Comparison of ENCODE assay signal across 1 cellular context in genomic region chr3:187669675-187670504, GRCh38.
TF ChIP-seq lines count a peak whose summit lies in the region.

SST (minus strand) TSS chr3:187670394; CDS start chr3:187670291, 103 bp downstream.

TF ChIP-seq in HepG2, 621 proteins besides CTCF, POLR2A, EP300 and RAD21 (continued from another document and continues in another):
- TF ChIP-seq ZNF780A (CRISPR knock-in tag; IDR thresholded peaks at IDR 0.05): peak; percentile 78
- TF ChIP-seq PLSCR1 (CRISPR knock-in tag; IDR thresholded peaks at IDR 0.05; ENCODE audit: borderline replicate concordance): peak; percentile 95; the same call in 1 of the 2 replicates
- no peak for TF ChIP-seq SRF (IDR thresholded peaks at IDR 0.05; ENCODE audit: low read depth, low read length)
- TF ChIP-seq ZBTB7A (CRISPR knock-in tag; IDR thresholded peaks at IDR 0.05): peak; percentile 72; the same call in 1 of the 2 replicates
- peak; percentile 35; the same call in 1 of the 2 replicates for TF ChIP-seq ZNF556 (CRISPR knock-in tag; IDR thresholded peaks at IDR 0.05; ENCODE audit: borderline replicate concordance)
- TF ChIP-seq ZNF749 (CRISPR knock-in tag; IDR thresholded peaks at IDR 0.05; ENCODE audit: borderline replicate concordance): peak; percentile 76; the same call in 1 of the 2 replicates
- peak; percentile 93 for TF ChIP-seq ZNF563 (CRISPR knock-in tag; IDR thresholded peaks at IDR 0.05)
- TF ChIP-seq ZNF510 (CRISPR knock-in tag; IDR thresholded peaks at IDR 0.05; ENCODE audit: low read depth): 0 out of 2 replicates have a peak, but pooled peaks have one; percentile 53
- TF ChIP-seq MLLT10 (CRISPR knock-in tag; IDR thresholded peaks at IDR 0.05): peak; percentile 87
- TF ChIP-seq ZFP91 (CRISPR knock-in tag; IDR thresholded peaks at IDR 0.05; ENCODE audit: borderline replicate concordance): peak; percentile 29; the same call in 1 of the 2 replicates
- TF ChIP-seq MAFF (IDR thresholded peaks at IDR 0.05; ENCODE audit: low read depth, low read length): no peak
- TF ChIP-seq KAT8 (CRISPR knock-in tag; IDR thresholded peaks at IDR 0.05): peak; percentile 80
- no peak for TF ChIP-seq ZFP62 (CRISPR knock-in tag; IDR thresholded peaks at IDR 0.05)
- peak; percentile 97 for TF ChIP-seq KDM4B (CRISPR knock-in tag; IDR thresholded peaks at IDR 0.05)
- TF ChIP-seq ZNF274 (CRISPR knock-in tag; IDR thresholded peaks at IDR 0.05): peak; percentile 86
- peak; percentile 95; the same call in 1 of the 2 replicates for TF ChIP-seq ZNF160 (CRISPR knock-in tag; IDR thresholded peaks at IDR 0.05)
- no peak for TF ChIP-seq AGO2 (optimal IDR thresholded peaks at IDR 0.05; ENCODE audit: low read depth, low read length)
- peak; percentile 95 for TF ChIP-seq GLI4 (CRISPR knock-in tag; IDR thresholded peaks at IDR 0.05; ENCODE audit: borderline replicate concordance)
- no peak for TF ChIP-seq ZNF362 (CRISPR knock-in tag; IDR thresholded peaks at IDR 0.05; ENCODE audit: borderline replicate concordance)
- peak; percentile 95 for TF ChIP-seq FOXM1 (CRISPR knock-in tag; IDR thresholded peaks at IDR 0.05)
- TF ChIP-seq GABPB1 (CRISPR knock-in tag; IDR thresholded peaks at IDR 0.05): peak; percentile 42; the same call in 1 of the 2 replicates
- peak; percentile 85 for TF ChIP-seq PRDM10 (CRISPR knock-in tag; IDR thresholded peaks at IDR 0.05; ENCODE audit: low read depth)
- peak; percentile 79 for TF ChIP-seq PPARG (CRISPR knock-in tag; conservative IDR thresholded peaks at IDR 0.05)
- peak; percentile 98 for TF ChIP-seq ETS1 (CRISPR knock-in tag; IDR thresholded peaks at IDR 0.05)
- TF ChIP-seq TCF7 (IDR thresholded peaks at IDR 0.05; ENCODE audit: low read depth): no peak
- TF ChIP-seq RFX5 (IDR thresholded peaks at IDR 0.05; ENCODE audit: low read depth, low read length): no peak
- TF ChIP-seq DRAP1 (CRISPR knock-in tag; IDR thresholded peaks at IDR 0.05): peak; percentile 46; the same call in 1 of the 2 replicates
- peak; percentile 96 for TF ChIP-seq ZNF75D (CRISPR knock-in tag; IDR thresholded peaks at IDR 0.05; ENCODE audit: borderline replicate concordance)
- peak; percentile 57; the same call in 1 of the 2 replicates for TF ChIP-seq ZNF768 (CRISPR knock-in tag; IDR thresholded peaks at IDR 0.05)
- TF ChIP-seq ZBTB46 (CRISPR knock-in tag; IDR thresholded peaks at IDR 0.05; ENCODE audit: borderline replicate concordance): no peak
- no peak for TF ChIP-seq MAX (IDR thresholded peaks at IDR 0.05)
- TF ChIP-seq ZNF562 (CRISPR knock-in tag; IDR thresholded peaks at IDR 0.05; ENCODE audit: borderline replicate concordance): no peak
- TF ChIP-seq NCOA2 (CRISPR knock-in tag; IDR thresholded peaks at IDR 0.05): peak; percentile 86
- peak; percentile 97 for TF ChIP-seq KLF12 (CRISPR knock-in tag; IDR thresholded peaks at IDR 0.05; ENCODE audit: borderline replicate concordance)
- TF ChIP-seq ZBTB3 (CRISPR knock-in tag; IDR thresholded peaks at IDR 0.05; ENCODE audit: borderline replicate concordance, low read depth): no peak
- TF ChIP-seq RFX1 (IDR thresholded peaks at IDR 0.05): no peak
- no peak for TF ChIP-seq DDIT3 (CRISPR knock-in tag; IDR thresholded peaks at IDR 0.05)
- no peak for TF ChIP-seq ATM (IDR thresholded peaks at IDR 0.05; ENCODE audit: borderline replicate concordance)
- peak; percentile 98 for TF ChIP-seq ZFP37 (CRISPR knock-in tag; IDR thresholded peaks at IDR 0.05; ENCODE audit: borderline replicate concordance)
- TF ChIP-seq PHF21A (CRISPR knock-in tag; IDR thresholded peaks at IDR 0.05): no peak
- TF ChIP-seq ZBTB44 (CRISPR knock-in tag; IDR thresholded peaks at IDR 0.05): peak; percentile 99
- TF ChIP-seq ZFP36L2 (CRISPR knock-in tag; IDR thresholded peaks at IDR 0.05): peak; percentile 97
- 0 out of 2 replicates have a peak, but pooled peaks have one; percentile 38 for TF ChIP-seq RERE (CRISPR knock-in tag; IDR thresholded peaks at IDR 0.05; ENCODE audit: low read depth)
- no peak; the same call in 1 of the 2 replicates for TF ChIP-seq NAIF1 (CRISPR knock-in tag; IDR thresholded peaks at IDR 0.05; ENCODE audit: borderline replicate concordance)
- TF ChIP-seq PAX8 (CRISPR knock-in tag; IDR thresholded peaks at IDR 0.05; ENCODE audit: borderline replicate concordance): peak; percentile 72; the same call in 1 of the 2 replicates
- TF ChIP-seq ZNF660 (CRISPR knock-in tag; IDR thresholded peaks at IDR 0.05; ENCODE audit: borderline replicate concordance, low read depth): 0 out of 2 replicates have a peak, but pooled peaks have one; percentile 77
